In genomic region chr11:86941077-86941870, GRCh38 we compare ENCODE assay signal across 14 cellular contexts. TPM values are rescaled to one million over a fixed set of nuclear protein-coding genes. Genes with fewer than 3 reads are reported as not detected.
A peak's percentile ranks its signal among the peaks of the same experiment; 100 is the strongest.
DNase-seq lines count a peak whose midpoint lies in the region; ATAC-seq and TF ChIP-seq lines count a peak whose summit lies in the region.
"Had no signal": no experiment of that assay in that cellular context is flagged by ENCODE, and none has a peak within 500 bp of the region (broad histone marks: within the 10 kb centered on the region; RNA-seq: fewer than 3 reads in every experiment).

No MANE protein-coding gene starts in this region.

- WGBS in liver = 25% methylated on average over 7 of the region's 7 CpGs

- DNase-seq in chondrocyte (ENCODE audit: low spot score) (no peak), gastrocnemius medialis (no peak), GF-D8 (lab: John Stamatoyannopoulos, UW) (no peak), midbrain (lab: John Stamatoyannopoulos, UW) (no peak), NCI-H1092 (lab: John Stamatoyannopoulos, UW) (no peak), kidney glomerular epithelial cell (lab: John Stamatoyannopoulos, UW) (no peak)
- DNase-seq: activated CD4-positive, CD25-positive, alpha-beta regulatory T cell; activated naive CD4-positive, alpha-beta T cell treated with anti-CD3 and anti-CD28 coated beads, Interleukin-2, amount 50 U/mL, for 16 hours; mucosa of descending colon; NCI-H1092 treated with DMSO at 0.1 percent for 48 hours had no signal

- H3K27me3 ChIP-seq in liver (ENCODE audit: control insufficient read depth in 4 of 4, insufficient read depth in 4 of 4, low read length in 3 of 4) (no peaks in the 10 kb centered on the region), gastrocnemius medialis (no peaks in the 10 kb centered on the region)

- peak in 1 of 2 donors; percentile 39 for TF ChIP-seq RAD21 in liver (IDR thresholded peaks at IDR 0.05)

- ATAC-seq in gastrocnemius medialis = no peak
- ATAC-seq: esophagus mucosa had no signal

- H3K4me3 ChIP-seq in liver (ENCODE audit: low read depth in 1 of 3, low read length in 3 of 3) (peak overlapping the region in 1 of 3 donors; percentile 45), gastrocnemius medialis (peak overlapping the region in 1 of 4 donors; percentile 47)
- H3K4me3 ChIP-seq: mucosa of descending colon had no signal

- no peak overlapping the region for H3K4me3 Mint-ChIP-seq in chondrocyte (ENCODE audit: unreplicated experiment)
- H3K4me3 Mint-ChIP-seq: stimulated activated naive CD8-positive, alpha-beta T cell treated with anti-CD3 and anti-CD28 coated beads, Interleukin-15, Interleukin-2, amounts not matched to agents 100 ng/mL and 50 ng/mL, for 24 hours had no signal

- peak overlapping the region; percentile 3 for H3K27ac Mint-ChIP-seq in chondrocyte (ENCODE audit: unreplicated experiment)
- H3K27ac Mint-ChIP-seq: stimulated activated naive CD8-positive, alpha-beta T cell treated with anti-CD3 and anti-CD28 coated beads, Interleukin-15, Interleukin-2, amounts not matched to agents 100 ng/mL and 50 ng/mL, for 24 hours had no signal

- H3K9me3 ChIP-seq in liver (ENCODE audit: control insufficient read depth in 4 of 4, low read length in 3 of 4) (no peaks in the 10 kb centered on the region), gastrocnemius medialis (no peaks in the 10 kb centered on the region)
- H3K9me3 ChIP-seq: mucosa of descending colon had no signal

- no peak for TF ChIP-seq CTCF in 22Rv1 (IDR thresholded peaks at IDR 0.05)
- TF ChIP-seq CTCF in chondrocyte (IDR thresholded peaks at IDR 0.05) = no peak
- no peak for TF ChIP-seq CTCF in liver (IDR thresholded peaks at IDR 0.05; ENCODE audit: low read depth, low read length, missing input control)
- TF ChIP-seq CTCF in gastrocnemius medialis (IDR thresholded peaks at IDR 0.05 in 4 of 5, conservative IDR thresholded peaks at IDR 0.05 in 1 of 5) = no peak

- H3K36me3 Mint-ChIP-seq in chondrocyte (ENCODE audit: low read depth) = peaks cover 3% of the 10 kb centered on the region

- intact Hi-C loops in gastrocnemius medialis (cut with DNase I; ENCODE audit: low total_unique reads) = loop anchor here (5.0 kb wide), 1 partner anchor 96 kb away; the partner anchor contains the start of gene TMEM135

- TF ChIP-seq POLR2A in gastrocnemius medialis (IDR thresholded peaks at IDR 0.05) = no peak

- in situ Hi-C loops in gastrocnemius medialis (cut with MboI; ENCODE audit: low sequenced_read_pairs in 4 of 4) = loop anchor here in 3 of 4 donors (5.0 kb wide), 3 partner anchors 336 to 351 kb away; no protein-coding TSS in a partner anchor

- H3K4me1 ChIP-seq in liver (ENCODE audit: control insufficient read depth in 4 of 4, insufficient read depth in 4 of 4, low read length in 3 of 4) = peaks cover 9 to 31% (median 26%) of the 10 kb centered on the region in 4 donors
- H3K4me1 ChIP-seq in gastrocnemius medialis = peaks cover 54 to 61% of the 10 kb centered on the region in 2 donors

- no peaks in the 10 kb centered on the region for H3K27me3 Mint-ChIP-seq in chondrocyte (ENCODE audit: low read depth)

- peak overlapping the region; percentile 17; the same call in 1 of the 2 replicates for H3K27ac ChIP-seq in 22Rv1
- peak overlapping the region; percentile 90 to 91 for H3K27ac ChIP-seq in liver (ENCODE audit: low read depth in 1 of 2, low read length in 2 of 2)
- peak overlapping the region; percentile 74 to 85 (median 82) for H3K27ac ChIP-seq in gastrocnemius medialis

- peaks cover 0 to 1% (median 0%) of the 10 kb centered on the region in 4 donors for H3K36me3 ChIP-seq in liver (ENCODE audit: control insufficient read depth in 4 of 4, insufficient read depth in 3 of 4, low read depth in 1 of 4, low read length in 3 of 4)
- no peaks in the 10 kb centered on the region for H3K36me3 ChIP-seq in gastrocnemius medialis

- peak overlapping the region; percentile 41 to 75 for H3K9ac ChIP-seq in liver (ENCODE audit: low read depth in 1 of 2, low read length in 2 of 2)

- H3K9me3 Mint-ChIP-seq in chondrocyte (ENCODE audit: low read depth) = no peaks in the 10 kb centered on the region
- H3K9me3 Mint-ChIP-seq: stimulated activated naive CD8-positive, alpha-beta T cell treated with anti-CD3 and anti-CD28 coated beads, Interleukin-15, Interleukin-2, amounts not matched to agents 100 ng/mL and 50 ng/mL, for 24 hours had no signal

- H3K4me1 Mint-ChIP-seq in chondrocyte (ENCODE audit: low read depth) = peaks cover 39% of the 10 kb centered on the region

TF ChIP-seq in liver, 16 proteins besides CTCF, POLR2A, EP300 and RAD21:
- TF ChIP-seq FOXA2 (IDR thresholded peaks at IDR 0.05) (peak; percentile 52), GABPA (IDR thresholded peaks at IDR 0.05 in 1 of 2, conservative IDR thresholded peaks at IDR 0.05 in 1 of 2) (no peak), MAX (IDR thresholded peaks at IDR 0.05) (peak; percentile 84), SP1 (IDR thresholded peaks at IDR 0.05) (peak; percentile 98), NR2F2 (IDR thresholded peaks at IDR 0.05) (no peak), EGR1 (IDR thresholded peaks at IDR 0.05; ENCODE audit: low read depth in 2 of 2) (peak in 1 of 2 donors; percentile 24), JUND (IDR thresholded peaks at IDR 0.05) (peak; percentile 81 to 85), ATF3 (IDR thresholded peaks at IDR 0.05) (no peak), HNF4A (conservative IDR thresholded peaks at IDR 0.05) (peak; percentile 97 to 98), RXRA (IDR thresholded peaks at IDR 0.05) (peak; percentile 67 to 71), HNF4G (IDR thresholded peaks at IDR 0.05) (peak; percentile 93), REST (IDR thresholded peaks at IDR 0.05) (no peak), YY1 (IDR thresholded peaks at IDR 0.05) (peak; percentile 72), TAF1 (conservative IDR thresholded peaks at IDR 0.05) (no peak), FOXA1 (IDR thresholded peaks at IDR 0.05) (peak; percentile 53), ZBTB33 (IDR thresholded peaks at IDR 0.05) (peak; percentile 57)
TF ChIP-seq in liver: peak in this region for 11.

RNA-seq across cellular contexts. Expression of gene FZD4, which starts 13.9 kb away (rescaled TPM):
- total RNA-seq in chondrocyte (6.5 to 11.9 TPM (median 6.6 TPM) in 3 replicates), liver (10 to 100 TPM in 1 of 2 donors, 1 to 10 TPM in 1; 8.8 to 23.7 TPM), gastrocnemius medialis (10 to 100 TPM; 31.7 to 52.2 (median 39.1) TPM)
- polyA plus RNA-seq in liver = 1 to 10 TPM; 4.9 to 7.7 TPM

Comparison
In these comparisons a context has a peak if more than half of its experiments do, and no peak if none do; other contexts are left out.
1. H3K27ac ChIP-seq: peak in every context shown above with its lines; median percentile 90 in liver; 82 in gastrocnemius medialis; 17 in 22Rv1.